2 cellular contexts compared by ENCODE assay signal in genomic region chr7:105270117-105270516, GRCh38.
TF ChIP-seq lines count a peak whose summit lies in the region.

No MANE protein-coding gene starts in this region.

TF ChIP-seq in SK-N-SH, 30 proteins besides CTCF, POLR2A, EP300 and RAD21 (continued from another document):
- TF ChIP-seq PBX3 (IDR thresholded peaks at IDR 0.05) (no peak), TAF1 (IDR thresholded peaks at IDR 0.05; ENCODE audit: borderline replicate concordance, low read depth, low read length) (no peak), CHD2 (IDR thresholded peaks at IDR 0.05; ENCODE audit: low read length, partially characterized antibody) (no peak), FOSL2 (IDR thresholded peaks at IDR 0.05; ENCODE audit: borderline replicate concordance, low read depth) (no peak)
TF ChIP-seq in SK-N-SH: peak in this region for 0.

TF ChIP-seq in SK-N-SH treated with all-trans-retinoic acid at 6 μM for 48 hours, 23 proteins besides CTCF, POLR2A, EP300 and RAD21 (continued from another document):
- no peak for TF ChIP-seq POU6F1 (CRISPR knock-in tag; IDR thresholded peaks at IDR 0.05; ENCODE audit: borderline replicate concordance, low read depth)
- no peak for TF ChIP-seq RARB (CRISPR knock-in tag; IDR thresholded peaks at IDR 0.05)
TF ChIP-seq in SK-N-SH treated with all-trans-retinoic acid at 6 μM for 48 hours: peak in this region for 0.
